In the genomic region with DNA sequence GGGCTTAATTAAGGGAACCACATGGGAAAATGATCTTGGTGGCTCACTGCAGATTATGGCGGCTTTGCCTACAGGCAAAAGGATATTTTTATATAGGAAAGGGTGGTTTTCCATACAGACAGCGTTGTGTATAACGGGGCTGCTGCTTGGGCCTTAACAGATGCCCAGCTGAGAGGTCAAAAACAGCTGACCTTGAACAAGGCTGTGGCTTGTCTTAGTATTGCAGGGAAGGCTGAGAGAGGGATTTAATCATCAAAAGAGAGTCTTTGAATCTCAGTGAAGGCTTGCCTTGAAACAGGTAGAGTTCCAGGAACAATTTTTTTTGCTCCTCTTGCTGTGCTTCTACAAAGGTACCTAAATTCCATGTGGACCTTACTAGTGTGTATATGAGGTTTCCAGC, we compare ENCODE assay signal across 16 cellular contexts.
A peak's percentile ranks its signal among the peaks of the same experiment; 100 is the strongest.
DNase-seq lines count a peak whose midpoint lies in the region; ATAC-seq and TF ChIP-seq lines count a peak whose summit lies in the region.
"Had no signal": no experiment of that assay in that cellular context is flagged by ENCODE, and none has a peak within 500 bp of the region (broad histone marks: within the 10 kb centered on the region; RNA-seq: fewer than 3 reads in every experiment).

No MANE protein-coding gene starts in this region.

- H3K9me3 Mint-ChIP-seq in endodermal cell (no peaks in the 10 kb centered on the region), osteocyte (ENCODE audit: unreplicated experiment) (no peaks in the 10 kb centered on the region)
- H3K9me3 Mint-ChIP-seq: CD8-positive, alpha-beta T cell had no signal

- DNase-seq in NCI-H146 (lab: John Stamatoyannopoulos, UW) (peak; percentile 32), NCI-H146 treated with DMSO at 0.1 percent for 48 hours (lab: John Stamatoyannopoulos, UW; ENCODE audit: unreplicated experiment) (no peak), RPMI7951 (ENCODE audit: low read depth) (peak; percentile 16), endodermal cell (no peak), osteocyte (ENCODE audit: extremely low spot score, unreplicated experiment) (no peak), iPS-NIHi11 (ENCODE audit: low spot score) (no peak), osteoblast (ENCODE audit: insufficient read length, low spot score, missing footprints) (no peak)
- DNase-seq: CD8-positive, alpha-beta T cell; COR-L47; DMS153; DND-41; GDM1; HCEC 1CT had no signal

- H3K27me3 Mint-ChIP-seq in endodermal cell (ENCODE audit: insufficient read depth): peaks cover 53% of the 10 kb centered on the region
- no peaks in the 10 kb centered on the region for H3K27me3 Mint-ChIP-seq in osteocyte (ENCODE audit: unreplicated experiment)

- H3K4me1 Mint-ChIP-seq in endodermal cell: peaks cover 9% of the 10 kb centered on the region
- H3K4me1 Mint-ChIP-seq in osteocyte (ENCODE audit: unreplicated experiment): peaks cover 14% of the 10 kb centered on the region
- H3K4me1 Mint-ChIP-seq: CD14-positive monocyte had no signal

- H3K4me3 ChIP-seq in endodermal cell (ENCODE audit: low read length) (no peak overlapping the region), osteoblast (ENCODE audit: insufficient read depth, low read length) (no peak overlapping the region)

- H3K36me3 Mint-ChIP-seq in endodermal cell (ENCODE audit: low read depth) (no peaks in the 10 kb centered on the region), osteocyte (ENCODE audit: unreplicated experiment) (no peaks in the 10 kb centered on the region)
- H3K36me3 Mint-ChIP-seq: CD14-positive monocyte; CD8-positive, alpha-beta T cell had no signal

- no peak for ATAC-seq in HG02642 (IDR thresholded peaks at IDR 0.05; ENCODE audit: poor library complexity, unreplicated experiment)
- ATAC-seq: CD8-positive, alpha-beta T cell had no signal

- H3K27ac ChIP-seq in endodermal cell (ENCODE audit: low read depth, low read length) (no peak overlapping the region), osteoblast (ENCODE audit: low read depth, low read length) (no peak overlapping the region)
- H3K27ac ChIP-seq: 22Rv1 had no signal

- no peaks in the 10 kb centered on the region for H4K20me1 ChIP-seq in osteoblast (ENCODE audit: insufficient read depth, low read length)

- H3K27me3 ChIP-seq in endodermal cell (ENCODE audit: control insufficient read depth, insufficient read depth, low read length, poor library complexity, severe bottlenecking) (peaks cover 30% of the 10 kb centered on the region), osteoblast (ENCODE audit: insufficient read depth, low read length) (no peaks in the 10 kb centered on the region)

- H3K4me3 Mint-ChIP-seq in endodermal cell: no peak overlapping the region
- no peak overlapping the region for H3K4me3 Mint-ChIP-seq in osteocyte (ENCODE audit: unreplicated experiment)
- H3K4me3 Mint-ChIP-seq: CD14-positive monocyte; CD8-positive, alpha-beta T cell had no signal

- H3K27ac Mint-ChIP-seq in endodermal cell: no peak overlapping the region
- H3K27ac Mint-ChIP-seq in osteocyte (ENCODE audit: unreplicated experiment): no peak overlapping the region
- H3K27ac Mint-ChIP-seq: CD14-positive monocyte; CD8-positive, alpha-beta T cell had no signal

- no peaks in the 10 kb centered on the region for H3K79me2 ChIP-seq in osteoblast (ENCODE audit: insufficient read depth, low read length)

- H3K9ac ChIP-seq in endodermal cell (ENCODE audit: extremely low read depth, low read length, poor library complexity, severe bottlenecking): no peak overlapping the region

- H3K36me3 ChIP-seq in endodermal cell (ENCODE audit: control insufficient read depth, insufficient read depth, low read length): no peaks in the 10 kb centered on the region
- no peaks in the 10 kb centered on the region for H3K36me3 ChIP-seq in osteoblast (ENCODE audit: insufficient read depth, low read length)

- TF ChIP-seq CTCF in endodermal cell (conservative IDR thresholded peaks at IDR 0.05) (peak; percentile 25), osteocyte (IDR thresholded peaks at IDR 0.05) (peak; percentile 6), osteoblast (IDR thresholded peaks at IDR 0.05; ENCODE audit: extremely low read depth, low read depth, low read length) (no peak)

- no peaks in the 10 kb centered on the region for H3K9me3 ChIP-seq in endodermal cell (ENCODE audit: control insufficient read depth, low read length)
- H3K9me3 ChIP-seq in osteoblast (ENCODE audit: low read depth, low read length): no peaks in the 10 kb centered on the region

- WGBS in endodermal cell (ENCODE audit: insufficient coverage in 1 of 2, insufficient read length in 1 of 2), 2 experiments: 89 to 92% methylated on average over 3 of the region's 3 CpGs

- H3K4me1 ChIP-seq in endodermal cell (ENCODE audit: control insufficient read depth, insufficient read depth, low read length): peaks cover 7% of the 10 kb centered on the region
- peaks cover 10% of the 10 kb centered on the region for H3K4me1 ChIP-seq in osteoblast (ENCODE audit: insufficient read depth, low read length)

- H3K4me2 ChIP-seq in osteoblast (ENCODE audit: insufficient read depth, low read length): no peak overlapping the region

- H2AFZ ChIP-seq in osteoblast (ENCODE audit: low read length): no peak overlapping the region

Comparison
In these comparisons a context has a peak if more than half of its experiments do, and no peak if none do; other contexts are left out.
1. DNase-seq: peak in NCI-H146 (single experiment) and RPMI7951 (single experiment); none in NCI-H146 treated with DMSO at 0.1 percent for 48 hours (single experiment), endodermal cell (single experiment), osteocyte (single experiment), iPS-NIHi11 (single experiment) and osteoblast (single experiment).